1 cellular context compared by ENCODE assay signal in genomic region chr11:108008656-108009496, GRCh38.
TF ChIP-seq lines count a peak whose summit lies in the region.

Gene CUL5, plus strand, starts transcription at chr11:108008898. Its CDS starts 451 bp downstream, at chr11:108009349.

TF ChIP-seq in K562, 482 proteins besides CTCF, POLR2A, EP300 and RAD21 (continued from another document):
- TF ChIP-seq HBP1 (CRISPR knock-in tag; IDR thresholded peaks at IDR 0.05) (peak; percentile 78; the same call in 1 of the 2 replicates), POLR2AphosphoS5 (IDR thresholded peaks at IDR 0.05; ENCODE audit: control insufficient read depth, insufficient read depth, low read depth, low read length) (peak; percentile 60; the same call in 1 of the 2 replicates), ZBTB12 (CRISPR knock-in tag; IDR thresholded peaks at IDR 0.05) (0 out of 2 replicates have a peak, but pooled peaks have one; percentile 48), LEF1 (IDR thresholded peaks at IDR 0.05) (peak; percentile 44; the same call in 1 of the 2 replicates), RHOXF2B (CRISPR knock-in tag; conservative IDR thresholded peaks at IDR 0.05) (0 out of 2 replicates have a peak, but pooled peaks have one; percentile 7), SAFB (IDR thresholded peaks at IDR 0.05; ENCODE audit: borderline replicate concordance, low read depth, low read length) (peak; percentile 82), ZBTB17 (CRISPR knock-in tag; IDR thresholded peaks at IDR 0.05) (peak; percentile 89), SP1 (CRISPR knock-in tag; IDR thresholded peaks at IDR 0.05) (peak; percentile 81; the same call in 1 of the 2 replicates), E2F4 (CRISPR knock-in tag; IDR thresholded peaks at IDR 0.05; ENCODE audit: low read depth) (peak; percentile 29; the same call in 1 of the 2 replicates), MTA2 (IDR thresholded peaks at IDR 0.05; ENCODE audit: low read depth) (peak; percentile 7; the same call in 1 of the 2 replicates), ZFX (CRISPR knock-in tag; IDR thresholded peaks at IDR 0.05) (peak; percentile 100), XRCC4 (IDR thresholded peaks at IDR 0.05; ENCODE audit: extremely low read depth, insufficient read depth, insufficient read length) (no peak)
